15 cellular contexts compared by ENCODE assay signal in the genomic region with DNA sequence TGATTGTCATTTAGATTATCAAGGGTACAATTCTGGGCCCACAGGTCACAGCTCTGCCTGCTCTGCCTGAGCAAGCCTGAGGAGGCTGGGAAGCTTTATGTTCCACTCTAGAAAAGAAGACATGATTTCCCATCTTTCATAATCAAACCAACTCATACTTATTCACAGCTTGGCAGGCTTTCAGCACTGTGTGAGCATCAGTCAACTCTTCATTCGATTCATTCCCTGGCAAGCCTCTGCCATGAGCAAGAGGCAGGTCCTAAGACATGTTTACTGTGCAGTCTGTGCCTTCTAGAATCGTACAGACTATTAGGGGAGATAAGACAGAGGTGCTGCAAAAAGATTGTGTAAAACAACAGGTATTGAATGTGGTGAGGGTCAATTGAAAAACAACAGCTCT. TPM values are rescaled to one million over a fixed set of nuclear protein-coding genes. Genes with fewer than 3 reads are reported as not detected.
DNase-seq lines count a peak whose midpoint lies in the region; ATAC-seq and TF ChIP-seq lines count a peak whose summit lies in the region.
"Had no signal": no experiment of that assay in that cellular context is flagged by ENCODE, and none has a peak within 500 bp of the region (broad histone marks: within the 10 kb centered on the region; RNA-seq: fewer than 3 reads in every experiment).

No MANE protein-coding gene starts in this region.

- no peaks in the 10 kb centered on the region for H3K36me3 Mint-ChIP-seq in chondrocyte (ENCODE audit: low read depth)
- H3K36me3 Mint-ChIP-seq: activated naive CD8-positive, alpha-beta T cell had no signal

- peaks cover 6% of the 10 kb centered on the region for H3K79me1 ChIP-seq in mesenchymal stem cell (replicated peaks; ENCODE audit: low read length, poor library complexity, severe bottlenecking)

- no peak overlapping the region for H3K4me3 Mint-ChIP-seq in chondrocyte (ENCODE audit: unreplicated experiment)
- H3K4me3 Mint-ChIP-seq: activated naive CD8-positive, alpha-beta T cell; H9 had no signal

- H3K27ac Mint-ChIP-seq in chondrocyte (ENCODE audit: unreplicated experiment): peak overlapping the region; percentile 69
- H3K27ac Mint-ChIP-seq: activated naive CD8-positive, alpha-beta T cell; H9 had no signal

- peak overlapping the region; percentile 75 for H3K9ac ChIP-seq in mesenchymal stem cell (ENCODE audit: low read length)

- H3K4me2 ChIP-seq in mesenchymal stem cell (ENCODE audit: low read length, poor library complexity, severe bottlenecking): no peak overlapping the region

- ATAC-seq in GM21825 (IDR thresholded peaks at IDR 0.05; ENCODE audit: unreplicated experiment): no peak

- no peaks in the 10 kb centered on the region for H3K36me3 ChIP-seq in mesenchymal stem cell (ENCODE audit: control insufficient read depth in 1 of 2, insufficient read depth in 2 of 2, low read depth in 1 of 2, low read length in 2 of 2)
- H3K36me3 ChIP-seq: spleen had no signal

- H3K18ac ChIP-seq in mesenchymal stem cell (ENCODE audit: low read depth in 1 of 2, low read length in 2 of 2): no peak overlapping the region

- H3K9me3 ChIP-seq in mesenchymal stem cell (ENCODE audit: control insufficient read depth, low read length): peaks cover 6% of the 10 kb centered on the region

- H3K9me3 Mint-ChIP-seq in chondrocyte (ENCODE audit: low read depth): no peaks in the 10 kb centered on the region

- DNase-seq in AG09319 (ENCODE audit: extremely low read depth, low read depth) (peak; percentile 68), M059J (ENCODE audit: low read depth) (peak; percentile 90), chondrocyte (ENCODE audit: low spot score) (no peak), mesenchymal stem cell (peak; percentile 64), ureter (ENCODE audit: low spot score) (no peak), DMS53 (lab: John Stamatoyannopoulos, UW) (no peak)
- DNase-seq in activated CD4-positive, alpha-beta T cell treated with anti-CD3 and anti-CD28 coated beads, Interleukin-2, amount 50 U/mL, for 48 hours: no peak
- DNase-seq: activated CD4-positive, alpha-beta T cell treated with anti-CD3 and anti-CD28 coated beads for 4 hours; foreskin melanocyte; H9; midbrain; NCI-H187 treated with DMSO at 0.1 percent for 48 hours; spleen had no signal

- H3K23ac ChIP-seq in mesenchymal stem cell (ENCODE audit: low read length in 2 of 2): no peak overlapping the region

- no peak overlapping the region for H3K14ac ChIP-seq in mesenchymal stem cell (ENCODE audit: low read length in 2 of 2)

- peak overlapping the region in 1 of 2 experiments; percentile 49 for H2BK12ac ChIP-seq in mesenchymal stem cell (ENCODE audit: low read length in 2 of 2)

- H3K4me1 ChIP-seq in mesenchymal stem cell (ENCODE audit: control insufficient read depth, insufficient read depth, low read depth, low read length): peaks cover 24% of the 10 kb centered on the region
- H3K4me1 ChIP-seq: spleen had no signal

- no peak overlapping the region for H4K91ac ChIP-seq in mesenchymal stem cell (ENCODE audit: low read length)

- TF ChIP-seq CTCF in AG09319 (IDR thresholded peaks at IDR 0.05; ENCODE audit: low read depth, low read length) (no peak), chondrocyte (IDR thresholded peaks at IDR 0.05) (no peak)

- peak overlapping the region; percentile 99 for H3K27ac ChIP-seq in mesenchymal stem cell (ENCODE audit: low read length, poor library complexity, severe bottlenecking)
- H3K27ac ChIP-seq: spleen had no signal

- no peak overlapping the region for H3K4ac ChIP-seq in mesenchymal stem cell (ENCODE audit: low read depth in 1 of 2, low read length in 2 of 2)

- no peak overlapping the region for H2BK15ac ChIP-seq in mesenchymal stem cell (ENCODE audit: low read depth, poor library complexity, severe bottlenecking)

- peaks cover 5% of the 10 kb centered on the region for H3K27me3 Mint-ChIP-seq in chondrocyte (ENCODE audit: low read depth)

- H2AFZ ChIP-seq in mesenchymal stem cell (ENCODE audit: low read depth, low read length): no peak overlapping the region

- H3K4me1 Mint-ChIP-seq in chondrocyte (ENCODE audit: low read depth): peaks cover 27% of the 10 kb centered on the region

- no peaks in the 10 kb centered on the region for H3K27me3 ChIP-seq in mesenchymal stem cell (ENCODE audit: control insufficient read depth in 1 of 2, insufficient read depth in 1 of 2, low read length in 2 of 2)

- H2AK5ac ChIP-seq in mesenchymal stem cell (ENCODE audit: low read length, severe bottlenecking): peak overlapping the region; percentile 81

- no peak overlapping the region for H4K8ac ChIP-seq in mesenchymal stem cell (ENCODE audit: low read length)

- peak overlapping the region; percentile 76 for H2BK5ac ChIP-seq in mesenchymal stem cell (ENCODE audit: low read depth, low read length, poor library complexity, severe bottlenecking)

- 45% methylated on average over 2 of the region's 2 CpGs for WGBS in mesenchymal stem cell

- H3K4me3 ChIP-seq in mesenchymal stem cell (ENCODE audit: insufficient read depth in 1 of 2, low read depth in 1 of 2, low read length in 2 of 2): peak overlapping the region in 1 of 2 experiments; percentile 55
- H3K4me3 ChIP-seq: spleen had no signal

- no peak overlapping the region for H2BK120ac ChIP-seq in mesenchymal stem cell (ENCODE audit: low read depth, low read length)

RNA-seq across cellular contexts. Expression of a gene that starts 24.5 kb away (rescaled TPM):
- total RNA-seq in M059J (2014; rRNA removed; shearing (Covaris generic)): 58.6 and 103 TPM in 2 replicates
- total RNA-seq in chondrocyte (159 to 166 TPM (median 165 TPM) in 3 replicates), ureter (19.7 TPM)
- 133 TPM for polyA plus RNA-seq in mesenchymal stem cell (2013, experiment 1 of 2)
- polyA plus RNA-seq in mesenchymal stem cell (2013, experiment 2 of 2): 130 TPM

Comparison
In these comparisons a context has a peak if more than half of its experiments do, and no peak if none do; other contexts are left out.
1. DNase-seq: peak in AG09319 (single experiment), M059J (single experiment) and mesenchymal stem cell (single experiment); none in chondrocyte (single experiment), ureter (single experiment), DMS53 (single experiment) and activated CD4-positive, alpha-beta T cell treated with anti-CD3 and anti-CD28 coated beads, Interleukin-2, amount 50 U/mL, for 48 hours (0 of 2).